Comparison of ENCODE assay signal across 14 cellular contexts in the genomic region with DNA sequence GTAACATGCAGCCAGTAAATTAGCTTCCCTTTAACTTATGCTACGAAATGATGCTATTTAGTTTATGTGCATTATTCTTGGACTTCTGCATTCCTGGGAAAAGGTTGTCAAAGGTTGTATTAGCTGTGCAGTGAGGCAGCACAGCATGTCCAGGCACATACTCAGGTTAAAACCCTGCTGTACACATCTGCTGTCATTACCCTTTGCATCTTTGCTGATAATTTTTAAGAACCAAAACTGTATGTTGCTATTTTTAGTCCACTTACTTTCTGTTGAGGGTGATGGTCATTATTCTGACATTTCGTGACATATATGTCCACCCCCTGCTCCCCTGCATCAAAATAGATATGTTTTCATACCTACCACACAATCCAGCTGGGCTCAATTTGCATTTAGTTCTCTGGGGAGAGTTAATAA.
A peak's percentile ranks its signal among the peaks of the same experiment; 100 is the strongest.
DNase-seq lines count a peak whose midpoint lies in the region; ATAC-seq and TF ChIP-seq lines count a peak whose summit lies in the region.
"Had no signal": no experiment of that assay in that cellular context is flagged by ENCODE, and none has a peak within 500 bp of the region (broad histone marks: within the 10 kb centered on the region; RNA-seq: fewer than 3 reads in every experiment).

No MANE protein-coding gene starts in this region.

- peaks cover 44% of the 10 kb centered on the region for H3K4me1 Mint-ChIP-seq in T-helper 2 cell treated with Interferon-gamma antibody and Interleukin-4, amounts not matched to agents 5 μg/mL and 100 μg/mL, for 36 hours (ENCODE audit: low read depth)

- H3K9me3 Mint-ChIP-seq in T-helper 2 cell treated with Interferon-gamma antibody and Interleukin-4, amounts not matched to agents 5 μg/mL and 100 μg/mL, for 36 hours: no peaks in the 10 kb centered on the region
- H3K9me3 Mint-ChIP-seq: memory B cell had no signal

- peaks cover 21% of the 10 kb centered on the region for H3K27me3 Mint-ChIP-seq in T-helper 2 cell treated with Interferon-gamma antibody and Interleukin-4, amounts not matched to agents 5 μg/mL and 100 μg/mL, for 36 hours (ENCODE audit: low read depth)
- H3K27me3 Mint-ChIP-seq: memory B cell had no signal

- intact Hi-C loops in Right ventricle myocardium superior (cut with DNase I): no loop called here

- no peak for DNase-seq in Right ventricle myocardium superior
- DNase-seq in activated naive CD4-positive, alpha-beta T cell treated with Interleukin-2 at 50 U/mL for 16 hours: no peak
- DNase-seq in T-helper 2 cell treated with Interferon-gamma antibody and Interleukin-4, amounts not matched to agents 5 μg/mL and 100 μg/mL, for 36 hours (ENCODE audit: low spot score): no peak
- DNase-seq: activated CD8-positive, alpha-beta memory T cell treated with anti-CD3 and anti-CD28 coated beads, Interleukin-2, amount 10 ng/mL, durations not matched to agents 7 days and 5 days; HCEC 1CT; NCI-H146; small intestine; stimulated activated naive CD4-positive, alpha-beta T cell treated with Interleukin-2 at 50 U/mL for 16 hours had no signal

- H3K4me3 Mint-ChIP-seq in T-helper 2 cell treated with Interferon-gamma antibody and Interleukin-4, amounts not matched to agents 5 μg/mL and 100 μg/mL, for 36 hours: no peak overlapping the region
- H3K4me3 Mint-ChIP-seq: activated CD8-positive, alpha-beta memory T cell treated with anti-CD3 and anti-CD28 coated beads, Interleukin-2, amount 10 ng/mL, durations not matched to agents 7 days and 5 days; memory B cell had no signal

- peaks cover 5% of the 10 kb centered on the region for H3K36me3 Mint-ChIP-seq in T-helper 2 cell treated with Interferon-gamma antibody and Interleukin-4, amounts not matched to agents 5 μg/mL and 100 μg/mL, for 36 hours (ENCODE audit: low read depth)
- H3K36me3 Mint-ChIP-seq: memory B cell had no signal

- H3K27ac Mint-ChIP-seq in T-helper 2 cell treated with Interferon-gamma antibody and Interleukin-4, amounts not matched to agents 5 μg/mL and 100 μg/mL, for 36 hours: no peak overlapping the region
- H3K27ac Mint-ChIP-seq: activated CD8-positive, alpha-beta memory T cell treated with anti-CD3 and anti-CD28 coated beads, Interleukin-2, amount 10 ng/mL, durations not matched to agents 7 days and 5 days; memory B cell had no signal

- ATAC-seq in GM18870 (IDR thresholded peaks at IDR 0.05; ENCODE audit: unreplicated experiment): peak; percentile 87
- ATAC-seq in GM21717 (IDR thresholded peaks at IDR 0.05; ENCODE audit: unreplicated experiment): peak; percentile 74
- peak; percentile 89 for ATAC-seq in HG03196 (IDR thresholded peaks at IDR 0.05; ENCODE audit: unreplicated experiment)
- ATAC-seq in esophagus mucosa: peak; percentile 52
- no peak for ATAC-seq in Right ventricle myocardium superior (ENCODE audit: poor library complexity)
- no peak for ATAC-seq in SK-N-SH treated with all-trans-retinoic acid at 6 μM for 48 hours
- ATAC-seq: activated CD8-positive, alpha-beta memory T cell treated with anti-CD3 and anti-CD28 coated beads, Interleukin-2, amount 10 ng/mL, durations not matched to agents 7 days and 5 days had no signal

TF ChIP-seq in SK-N-SH treated with all-trans-retinoic acid at 6 μM for 48 hours, 23 proteins besides CTCF, POLR2A, EP300 and RAD21:
- TF ChIP-seq OSR1 (CRISPR knock-in tag; IDR thresholded peaks at IDR 0.05): no peak

Comparison
In these comparisons a context has a peak if more than half of its experiments do, and no peak if none do; other contexts are left out.
1. ATAC-seq: peak in GM18870 (single experiment), GM21717 (single experiment), HG03196 (single experiment) and esophagus mucosa (single experiment); none in Right ventricle myocardium superior (single experiment) and SK-N-SH treated with all-trans-retinoic acid at 6 μM for 48 hours (single experiment).